Comparison of ENCODE assay signal across 8 cellular contexts in genomic region chr2:196169521-196169920, GRCh38. TPM values are rescaled to one million over a fixed set of nuclear protein-coding genes. Genes with fewer than 3 reads are reported as not detected.
DNase-seq lines count a peak whose midpoint lies in the region; ATAC-seq, FAIRE-seq and TF ChIP-seq lines count a peak whose summit lies in the region.

No MANE protein-coding gene starts in this region.

- no peak for TF ChIP-seq POLR2A in vagina (IDR thresholded peaks at IDR 0.05)

- no peak for FAIRE-seq in HTR-8/SVneo (lab: Jason Lieb, UNC)

- no peaks in the 10 kb centered on the region for H3K9me3 ChIP-seq in heart right ventricle
- no peaks in the 10 kb centered on the region for H3K9me3 ChIP-seq in liver (ENCODE audit: control insufficient read depth in 4 of 4, low read length in 3 of 4)
- H3K9me3 ChIP-seq in vagina, result no peaks in the 10 kb centered on the region

- peak overlapping the region; percentile 94 for H3K4me3 Mint-ChIP-seq in activated T-helper 17 cell treated with anti-CD3 and anti-CD28 coated beads, Interleukin-2, amount 50 U/mL, for 72 hours

- H3K4me1 ChIP-seq in heart right ventricle (peaks cover 0 to 60% (median 30%) of the 10 kb centered on the region in 9 donors), liver (ENCODE audit: control insufficient read depth in 4 of 4, insufficient read depth in 4 of 4, low read length in 3 of 4) (peaks cover 6 to 17% (median 10%) of the 10 kb centered on the region in 4 donors), vagina (peaks cover 32% of the 10 kb centered on the region)

- H3K27me3 ChIP-seq in heart right ventricle, result no peaks in the 10 kb centered on the region
- H3K27me3 ChIP-seq in liver (ENCODE audit: control insufficient read depth in 4 of 4, insufficient read depth in 4 of 4, low read length in 3 of 4), result no peaks in the 10 kb centered on the region
- no peaks in the 10 kb centered on the region for H3K27me3 ChIP-seq in vagina

- TF ChIP-seq RAD21 in liver (IDR thresholded peaks at IDR 0.05), result no peak

- H3K36me3 ChIP-seq in heart right ventricle, result no peaks in the 10 kb centered on the region
- H3K36me3 ChIP-seq in liver (ENCODE audit: control insufficient read depth in 4 of 4, insufficient read depth in 3 of 4, low read depth in 1 of 4, low read length in 3 of 4), result no peaks in the 10 kb centered on the region
- H3K36me3 ChIP-seq in vagina, result no peaks in the 10 kb centered on the region

- WGBS in heart right ventricle, 2 donors, result 72 to 80% methylated on average over 5 of the region's 5 CpGs
- 75% methylated on average over 5 of the region's 5 CpGs for WGBS in liver

- intact Hi-C loops in heart right ventricle (cut with DNase I) (no loop called here), left cardiac atrium (cut with DNase I) (loop anchor here in 1 of 2 donors (10.0 kb wide), 1 partner anchor 95 kb away; no protein-coding TSS in a partner anchor), vagina (cut with DNase I) (no loop called here)

- peak overlapping the region; percentile 95 for H3K27ac Mint-ChIP-seq in activated T-helper 17 cell treated with anti-CD3 and anti-CD28 coated beads, Interleukin-2, amount 50 U/mL, for 72 hours

- peak overlapping the region in 1 of 2 donors; percentile 88 for H3K9ac ChIP-seq in liver (ENCODE audit: low read depth in 1 of 2, low read length in 2 of 2)

- TF ChIP-seq CTCF in heart right ventricle (IDR thresholded peaks at IDR 0.05), result no peak
- no peak for TF ChIP-seq CTCF in liver (IDR thresholded peaks at IDR 0.05; ENCODE audit: low read depth, low read length, missing input control)
- no peak for TF ChIP-seq CTCF in vagina (IDR thresholded peaks at IDR 0.05)

- ATAC-seq in heart right ventricle (no peak), left cardiac atrium (no peak), HG03175 (IDR thresholded peaks at IDR 0.05; ENCODE audit: unreplicated experiment) (no peak), GM18867 (IDR thresholded peaks at IDR 0.05; ENCODE audit: unreplicated experiment) (no peak)
- no peak for ATAC-seq in activated T-helper 17 cell treated with anti-CD3 and anti-CD28 coated beads, Interleukin-2, amount 50 U/mL, for 72 hours (replicated peaks)

- H3K9me3 Mint-ChIP-seq in activated T-helper 17 cell treated with anti-CD3 and anti-CD28 coated beads, Interleukin-2, amount 50 U/mL, for 72 hours, result no peaks in the 10 kb centered on the region

- peaks cover 39% of the 10 kb centered on the region for H3K4me1 Mint-ChIP-seq in activated T-helper 17 cell treated with anti-CD3 and anti-CD28 coated beads, Interleukin-2, amount 50 U/mL, for 72 hours

- H3K27ac ChIP-seq in heart right ventricle, result peak overlapping the region in 5 of 10 donors; percentile 75 to 94 (median 82)
- peak overlapping the region in 1 of 2 donors; percentile 19 for H3K27ac ChIP-seq in liver (ENCODE audit: low read depth in 1 of 2, low read length in 2 of 2)
- peak overlapping the region; percentile 87 for H3K27ac ChIP-seq in vagina

- H3K36me3 Mint-ChIP-seq in activated T-helper 17 cell treated with anti-CD3 and anti-CD28 coated beads, Interleukin-2, amount 50 U/mL, for 72 hours (ENCODE audit: low read depth), result peaks cover 68% of the 10 kb centered on the region

- no peaks in the 10 kb centered on the region for H3K27me3 Mint-ChIP-seq in activated T-helper 17 cell treated with anti-CD3 and anti-CD28 coated beads, Interleukin-2, amount 50 U/mL, for 72 hours

- H3K4me3 ChIP-seq in heart right ventricle (peak overlapping the region in 8 of 10 donors; percentile 75 to 97 (median 85)), liver (ENCODE audit: low read depth in 1 of 3, low read length in 3 of 3) (peak overlapping the region in 2 of 3 donors; percentile 1 to 83), vagina (peak overlapping the region in 1 of 2 donors; percentile 78)

- DNase-seq in heart right ventricle, result no peak
- no peak for DNase-seq in left cardiac atrium
- no peak for DNase-seq in vagina (ENCODE audit: extremely low spot score in 2 of 2)
- DNase-seq in HTR-8/SVneo (ENCODE audit: insufficient read length, low spot score), result no peak

TF ChIP-seq in liver, 16 proteins besides CTCF, POLR2A, EP300 and RAD21:
- TF ChIP-seq EGR1 (IDR thresholded peaks at IDR 0.05; ENCODE audit: low read depth in 2 of 2) (no peak), ATF3 (IDR thresholded peaks at IDR 0.05) (no peak), ZBTB33 (IDR thresholded peaks at IDR 0.05) (no peak), TAF1 (conservative IDR thresholded peaks at IDR 0.05) (no peak), YY1 (IDR thresholded peaks at IDR 0.05) (no peak), HNF4A (conservative IDR thresholded peaks at IDR 0.05) (no peak), RXRA (IDR thresholded peaks at IDR 0.05) (no peak), NR2F2 (IDR thresholded peaks at IDR 0.05) (no peak), JUND (IDR thresholded peaks at IDR 0.05) (no peak), SP1 (IDR thresholded peaks at IDR 0.05) (no peak), GABPA (IDR thresholded peaks at IDR 0.05 in 1 of 2, conservative IDR thresholded peaks at IDR 0.05 in 1 of 2) (no peak), HNF4G (IDR thresholded peaks at IDR 0.05) (no peak), MAX (IDR thresholded peaks at IDR 0.05) (no peak), REST (IDR thresholded peaks at IDR 0.05) (no peak), FOXA1 (IDR thresholded peaks at IDR 0.05) (no peak), FOXA2 (IDR thresholded peaks at IDR 0.05) (no peak)

RNA-seq across cellular contexts. Expression of gene STK17B, which starts 1.9 kb away (rescaled TPM):
- total RNA-seq in heart right ventricle (10 to 100 TPM in 1 of 10 donors, 1 to 10 TPM in 9; 2.6 to 20.4 (median 4.4) TPM), left cardiac atrium (10 to 100 TPM; 11.2 to 11.5 TPM), liver (10 to 100 TPM in 1 of 2 donors, 1 to 10 TPM in 1; 7.4 to 21.8 TPM), vagina (24.3 TPM)
- polyA plus RNA-seq in heart right ventricle (1 to 10 TPM; 2.0 TPM), liver (1 to 10 TPM; 1.0 to 1.9 TPM)
- 100 to 1,000 TPM; 168 to 190 TPM for total RNA-seq in activated T-helper 17 cell treated with anti-CD3 and anti-CD28 coated beads, Interleukin-2, amount 50 U/mL, for 72 hours
